14 cellular contexts compared by ENCODE assay signal in the genomic region with DNA sequence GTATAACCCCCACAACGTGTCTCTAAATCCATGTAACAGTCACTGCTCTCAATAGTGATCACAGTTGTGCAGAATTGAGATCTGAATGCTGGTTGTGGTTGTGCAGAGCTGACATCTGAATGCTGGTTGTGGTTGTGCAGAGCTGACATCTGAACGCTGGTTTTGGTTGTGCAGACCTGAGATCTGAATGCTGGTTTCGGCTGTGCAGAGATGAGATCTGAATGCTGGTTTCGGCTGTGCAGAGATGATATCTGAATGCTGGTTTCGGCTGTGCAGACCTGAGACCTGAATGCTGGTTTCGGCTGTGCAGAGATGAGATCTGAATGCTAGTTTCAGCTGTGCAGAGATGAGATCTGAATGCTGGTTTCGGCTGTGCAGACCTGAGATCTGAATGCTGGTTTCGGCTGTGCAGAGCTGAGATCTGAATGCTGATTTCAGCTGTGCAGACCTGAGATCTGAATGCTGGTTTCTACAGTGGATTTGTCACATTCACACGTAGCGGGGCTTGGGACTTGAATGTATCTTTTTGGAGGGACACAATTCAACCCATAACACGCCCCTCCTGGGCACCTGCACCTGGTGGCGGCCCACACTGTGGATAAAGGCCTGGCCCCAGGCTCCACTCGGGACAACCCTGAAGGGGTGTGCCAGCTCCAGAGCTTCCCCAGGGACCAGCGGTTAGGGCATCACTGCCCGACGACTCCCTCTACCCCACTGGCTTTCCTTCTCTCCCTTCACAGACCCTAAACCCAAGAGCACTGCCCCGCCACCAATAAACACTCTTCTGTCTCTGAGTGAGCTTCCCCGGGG. TPM values are rescaled to one million over a fixed set of nuclear protein-coding genes. Genes with fewer than 3 reads are reported as not detected.
DNase-seq lines count a peak whose midpoint lies in the region; ATAC-seq and TF ChIP-seq lines count a peak whose summit lies in the region.
"Had no signal": no experiment of that assay in that cellular context is flagged by ENCODE, and none has a peak within 500 bp of the region (broad histone marks: within the 10 kb centered on the region; RNA-seq: fewer than 3 reads in every experiment).

No MANE protein-coding gene starts in this region.

- CTCF ChIA-PET in GM10248 (lab: Yijun Ruan, JAX), result interaction anchor here (0.7 to 4.6 kb wide), 4 partner anchors 20 to 480 kb away, joined by 3 to 13 read pairs (median 3); no protein-coding TSS in a partner anchor

- H3K27me3 Mint-ChIP-seq in neural progenitor cell (ENCODE audit: insufficient read depth, low read depth), result peaks cover 6% of the 10 kb centered on the region

- H3F3A ChIP-seq in neural progenitor cell (ENCODE audit: low read depth), result no peaks in the 10 kb centered on the region

- ATAC-seq in GM19351 (IDR thresholded peaks at IDR 0.05; ENCODE audit: unreplicated experiment) (peak; percentile 78), GM19467 (IDR thresholded peaks at IDR 0.05; ENCODE audit: unreplicated experiment) (no peak), HG02678 (IDR thresholded peaks at IDR 0.05; ENCODE audit: unreplicated experiment) (no peak)
- ATAC-seq: left lung had no signal

- H3K4me1 Mint-ChIP-seq in neural progenitor cell, result no peaks in the 10 kb centered on the region

- H3K27me3 ChIP-seq in neural progenitor cell, result no peaks in the 10 kb centered on the region
- H3K27me3 ChIP-seq: left lung, ovary had no signal

- H3K27ac Mint-ChIP-seq in neural progenitor cell, result peak overlapping the region; percentile 40

- no peaks in the 10 kb centered on the region for H3K36me3 ChIP-seq in neural progenitor cell
- H3K36me3 ChIP-seq: left lung, ovary, tibial artery had no signal

- POLR2A ChIA-PET in GM10248 (lab: Yijun Ruan, JAX), result no interaction called here

- H4K20me1 ChIP-seq in neural progenitor cell (ENCODE audit: low read depth), result no peaks in the 10 kb centered on the region

- H3K4me3 ChIP-seq in neural progenitor cell, result no peak overlapping the region
- H3K4me3 ChIP-seq: left lung, ovary, tibial artery had no signal

- H3K27ac ChIP-seq in neural progenitor cell, result no peak overlapping the region
- H3K27ac ChIP-seq: left lung, ovary, tibial artery had no signal

- H3K9me3 Mint-ChIP-seq in neural progenitor cell, result no peaks in the 10 kb centered on the region

- peak overlapping the region; percentile 26 for H2AFZ ChIP-seq in neural progenitor cell (replicated peaks)

- no peaks in the 10 kb centered on the region for H3K4me1 ChIP-seq in neural progenitor cell
- H3K4me1 ChIP-seq: left lung, tibial artery had no signal

- no peaks in the 10 kb centered on the region for H3K79me2 ChIP-seq in neural progenitor cell (ENCODE audit: low read depth)

- TF ChIP-seq CTCF in GM10248 (IDR thresholded peaks at IDR 0.05; ENCODE audit: control extremely low read depth, extremely low read depth, low read depth, missing control alignments) (peak; percentile 55), neural progenitor cell (IDR thresholded peaks at IDR 0.05) (no peak)

- H3K4me3 Mint-ChIP-seq in neural progenitor cell, result no peak overlapping the region

- H3K36me3 Mint-ChIP-seq in neural progenitor cell, result no peaks in the 10 kb centered on the region

- H3K9ac ChIP-seq in neural progenitor cell, result no peak overlapping the region

- DNase-seq in GM10248 (ENCODE audit: extremely low spot score) (peak; percentile 41), neural progenitor cell (ENCODE audit: low spot score) (no peak), HK-2 (ENCODE audit: unreplicated experiment) (no peak), germinal center (ENCODE audit: low spot score) (no peak)
- peak; percentile 48 for DNase-seq in activated CD8-positive, alpha-beta memory T cell treated with anti-CD3 and anti-CD28 coated beads, Interleukin-2, amount 50 U/mL, for 48 hours
- DNase-seq: effector CD4-positive, alpha-beta T cell; glutamatergic neuron; left lung; NCI-H1105 treated with DMSO at 0.1 percent for 48 hours; ovary; tibial artery had no signal

- H3K9me3 ChIP-seq in neural progenitor cell (ENCODE audit: low read depth), result no peaks in the 10 kb centered on the region
- H3K9me3 ChIP-seq: left lung, ovary, tibial artery had no signal

- no peak overlapping the region for H3K4me2 ChIP-seq in neural progenitor cell

RNA-seq across cellular contexts. Expression of gene SLC66A3, which starts 51.1 kb away (rescaled TPM):
- total RNA-seq in neural progenitor cell (ENCODE audit: low replicate concordance), result 11.2 and 19.3 TPM in 2 replicates

Comparison
In these comparisons a context has a peak if more than half of its experiments do, and no peak if none do; other contexts are left out.
1. DNase-seq: peak in GM10248 (single experiment) and activated CD8-positive, alpha-beta memory T cell treated with anti-CD3 and anti-CD28 coated beads, Interleukin-2, amount 50 U/mL, for 48 hours (single experiment); none in neural progenitor cell (single experiment), HK-2 (single experiment) and germinal center (single experiment).